ENCODE assay signal across 37 cellular contexts in genomic region chr1:230614121-230614520, GRCh38.
"Had no signal": no experiment of that assay in that cellular context is flagged by ENCODE, and none has a peak within 500 bp of the region (broad histone marks: within the 10 kb centered on the region; RNA-seq: fewer than 3 reads in every experiment).

No MANE protein-coding gene starts in this region.

- H3K9me3 ChIP-seq: adrenal gland, ascending aorta, body of pancreas, breast epithelium had no signal

- H3K4me3 Mint-ChIP-seq: activated CD4-positive, alpha-beta memory T cell treated with anti-CD3 and anti-CD28 coated beads for 36 hours; activated CD4-positive, alpha-beta T cell treated with anti-CD3 and anti-CD28 coated beads for 36 hours; activated CD8-positive, alpha-beta T cell treated with anti-CD3 and anti-CD28 coated beads for 36 hours; activated naive CD4-positive, alpha-beta T cell treated with anti-CD3 and anti-CD28 coated beads for 36 hours; activated naive CD8-positive, alpha-beta T cell treated with anti-CD3 and anti-CD28 coated beads for 36 hours; activated T-cell treated with anti-CD3 and anti-CD28 coated beads, Interleukin-2, amount 50 U/mL, for 4 hours; activated T-cell treated with anti-CD3 and anti-CD28 coated beads, Interleukin-2, amount 50 U/mL, for 72 hours; activated T-helper 1 cell treated with anti-CD3 and anti-CD28 coated beads, Interleukin-12 subunit alpha, Interleukin-12 subunit beta, Interleukin-2, Interleukin-4 antibody, amounts not matched to agents 30 ng/mL and 10 ng/mL and 1 ng/mL, durations not matched to agents 14 hours and 24 hours and 36 hours; activated T-helper 17 cell treated with anti-CD3 and anti-CD28 coated beads, Interleukin-2, amount 50 U/mL, for 72 hours; T-helper 1 cell treated with Interleukin-12 subunit alpha and Interleukin-12 subunit beta and Interleukin-4 antibody, amounts not matched to agents 30 μg/mL and 1 μg/mL, for 36 hours; T-helper 2 cell treated with Interferon-gamma antibody and Interleukin-4, amounts not matched to agents 5 μg/mL and 100 μg/mL, for 36 hours; WTC11 had no signal

- H3K27ac Mint-ChIP-seq: activated CD4-positive, alpha-beta memory T cell treated with anti-CD3 and anti-CD28 coated beads for 36 hours; activated CD4-positive, alpha-beta T cell treated with anti-CD3 and anti-CD28 coated beads for 36 hours; activated CD8-positive, alpha-beta T cell treated with anti-CD3 and anti-CD28 coated beads for 36 hours; activated naive CD4-positive, alpha-beta T cell treated with anti-CD3 and anti-CD28 coated beads for 36 hours; activated naive CD4-positive, alpha-beta T cell treated with anti-CD3 and anti-CD28 coated beads, Interleukin-2, amount 50 U/mL, for 72 hours; activated naive CD8-positive, alpha-beta T cell treated with anti-CD3 and anti-CD28 coated beads for 36 hours; activated T-cell treated with anti-CD3 and anti-CD28 coated beads, Interleukin-2, amount 50 U/mL, for 72 hours; activated T-helper 1 cell treated with anti-CD3 and anti-CD28 coated beads, Interleukin-12 subunit alpha, Interleukin-12 subunit beta, Interleukin-2, Interleukin-4 antibody, amounts not matched to agents 30 ng/mL and 10 ng/mL and 1 ng/mL, durations not matched to agents 14 hours and 24 hours and 36 hours; activated T-helper 17 cell treated with anti-CD3 and anti-CD28 coated beads, Interleukin-2, amount 50 U/mL, for 72 hours; T-helper 1 cell treated with Interleukin-12 subunit alpha and Interleukin-12 subunit beta and Interleukin-4 antibody, amounts not matched to agents 30 μg/mL and 1 μg/mL, for 36 hours; T-helper 2 cell treated with Interferon-gamma antibody and Interleukin-4, amounts not matched to agents 5 μg/mL and 100 μg/mL, for 36 hours; WTC11 had no signal

- H3K36me3 ChIP-seq: adrenal gland, ascending aorta, brain microvascular endothelial cell, breast epithelium, WERI-Rb-1 had no signal

- H3K9me3 Mint-ChIP-seq: activated CD4-positive, alpha-beta memory T cell treated with anti-CD3 and anti-CD28 coated beads for 36 hours; activated CD8-positive, alpha-beta T cell treated with anti-CD3 and anti-CD28 coated beads for 36 hours; activated naive CD4-positive, alpha-beta T cell treated with anti-CD3 and anti-CD28 coated beads for 36 hours; activated naive CD4-positive, alpha-beta T cell treated with anti-CD3 and anti-CD28 coated beads, Interleukin-2, amount 50 U/mL, for 72 hours; activated naive CD8-positive, alpha-beta T cell treated with anti-CD3 and anti-CD28 coated beads for 36 hours; activated T-cell treated with anti-CD3 and anti-CD28 coated beads, Interleukin-2, amount 50 U/mL, for 4 hours; activated T-cell treated with anti-CD3 and anti-CD28 coated beads, Interleukin-2, amount 50 U/mL, for 72 hours; activated T-helper 1 cell treated with anti-CD3 and anti-CD28 coated beads, Interleukin-12 subunit alpha, Interleukin-12 subunit beta, Interleukin-2, Interleukin-4 antibody, amounts not matched to agents 30 ng/mL and 10 ng/mL and 1 ng/mL, durations not matched to agents 14 hours and 24 hours and 36 hours; activated T-helper 17 cell treated with anti-CD3 and anti-CD28 coated beads, Interleukin-2, amount 50 U/mL, for 72 hours; T-helper 1 cell treated with Interleukin-12 subunit alpha and Interleukin-12 subunit beta and Interleukin-4 antibody, amounts not matched to agents 30 μg/mL and 1 μg/mL, for 36 hours; T-helper 2 cell treated with Interferon-gamma antibody and Interleukin-4, amounts not matched to agents 5 μg/mL and 100 μg/mL, for 36 hours had no signal

- H3K27ac ChIP-seq: adrenal gland, ascending aorta, body of pancreas, brain microvascular endothelial cell, breast epithelium, WERI-Rb-1 had no signal

- H3K36me3 Mint-ChIP-seq: activated CD4-positive, alpha-beta memory T cell treated with anti-CD3 and anti-CD28 coated beads for 36 hours; activated naive CD4-positive, alpha-beta T cell treated with anti-CD3 and anti-CD28 coated beads, Interleukin-2, amount 50 U/mL, for 72 hours; activated naive CD8-positive, alpha-beta T cell treated with anti-CD3 and anti-CD28 coated beads for 36 hours; WTC11 had no signal

- DNase-seq: activated CD4-positive, alpha-beta memory T cell treated with anti-CD3 and anti-CD28 coated beads for 36 hours; activated CD4-positive, alpha-beta T cell treated with anti-CD3 and anti-CD28 coated beads for 1 hour; activated CD4-positive, alpha-beta T cell treated with anti-CD3 and anti-CD28 coated beads for 36 hours; activated CD4-positive, alpha-beta T cell treated with anti-CD3 and anti-CD28 coated beads for 48 hours; activated CD4-positive, alpha-beta T cell treated with anti-CD3 and anti-CD28 coated beads, Interleukin-2, amount 50 U/mL, for 1 hour; activated CD4-positive, alpha-beta T cell treated with anti-CD3 and anti-CD28 coated beads, Interleukin-2, amount 50 U/mL, for 4 hours; activated CD4-positive, CD25-positive, alpha-beta regulatory T cell; activated CD8-positive, alpha-beta memory T cell treated with anti-CD3 and anti-CD28 coated beads, Interleukin-2, amount 50 U/mL, for 4 hours; activated CD8-positive, alpha-beta T cell treated with anti-CD3 and anti-CD28 coated beads for 36 hours; activated effector memory CD4-positive, alpha-beta T cell treated with anti-CD3 and anti-CD28 coated beads, Interleukin-2, amount 50 U/mL, for 16 hours; activated gamma-delta T cell treated with Interleukin-2 at 50 U/mL for 16 hours; activated naive CD4-positive, alpha-beta T cell; activated naive CD4-positive, alpha-beta T cell treated with anti-CD3 and anti-CD28 coated beads for 36 hours; activated naive CD4-positive, alpha-beta T cell treated with anti-CD3 and anti-CD28 coated beads, Interleukin-2, amount 50 U/mL, for 16 hours; activated naive CD8-positive, alpha-beta T cell treated with anti-CD3 and anti-CD28 coated beads for 36 hours; activated T-cell treated with anti-CD3 and anti-CD28 coated beads for 4 hours; activated T-cell treated with anti-CD3 and anti-CD28 coated beads, Interleukin-2, amount 50 U/mL, for 1 hour; activated T-cell treated with anti-CD3 and anti-CD28 coated beads, Interleukin-2, amount 50 U/mL, for 4 hours; activated T-cell treated with anti-CD3 and anti-CD28 coated beads, Interleukin-2, amount 50 U/mL, for 72 hours; adrenal gland; amniotic stem cell; body of pancreas; brain microvascular endothelial cell; central memory CD4-positive, alpha-beta T cell; T-helper 1 cell; T-helper 2 cell; T-helper 9 cell; WERI-Rb-1 had no signal

- H3K4me1 Mint-ChIP-seq: activated CD4-positive, alpha-beta T cell treated with anti-CD3 and anti-CD28 coated beads for 36 hours; activated naive CD8-positive, alpha-beta T cell treated with anti-CD3 and anti-CD28 coated beads for 36 hours; activated T-helper 17 cell treated with anti-CD3 and anti-CD28 coated beads, Interleukin-2, amount 50 U/mL, for 72 hours had no signal

- H3K27me3 ChIP-seq: adrenal gland, ascending aorta, body of pancreas, brain microvascular endothelial cell had no signal

- H3K4me3 ChIP-seq: adrenal gland, ascending aorta, body of pancreas, breast epithelium had no signal

- H3K4me1 ChIP-seq: adrenal gland, ascending aorta, breast epithelium had no signal

- FAIRE-seq: TTC549 had no signal
